ENCODE assay signal across 8 cellular contexts in genomic region chr11:43358670-43359431, GRCh38. TPM values are rescaled to one million over a fixed set of nuclear protein-coding genes. Genes with fewer than 3 reads are reported as not detected.
DNase-seq lines count a peak whose midpoint lies in the region; ATAC-seq and TF ChIP-seq lines count a peak whose summit lies in the region.

Gene TTC17 (plus strand): TSS chr11:43358920. CDS start chr11:43358955, 35 bp downstream.

- peak within 1 kb of the TSS; percentile 94 for H3K4me3 ChIP-seq in GM06990 (replicated peaks; ENCODE audit: low read depth, low read length)
- peak within 1 kb of the TSS; percentile 96 to 97 for H3K4me3 ChIP-seq in testis

- H3K4me1 ChIP-seq in testis: peaks cover 10% of the 10 kb centered on the region

- TF ChIP-seq POLR2A in testis (IDR thresholded peaks at IDR 0.05): no peak

- TF ChIP-seq CTCF in GM06990 (IDR thresholded peaks at IDR 0.05; ENCODE audit: insufficient read depth, low read length, poor library complexity, severe bottlenecking) (no peak), omental fat pad (IDR thresholded peaks at IDR 0.05) (no peak), testis (IDR thresholded peaks at IDR 0.05) (no peak)

- peak within 1 kb of the TSS; percentile 94 to 97 for H3K27ac Mint-ChIP-seq in activated naive CD4-positive, alpha-beta T cell treated with anti-CD3 and anti-CD28 coated beads, Interleukin-2, amount 50 U/mL, for 72 hours

- no peaks in the 10 kb centered on the region for H3K27me3 ChIP-seq in GM06990 (replicated peaks; ENCODE audit: control insufficient read depth, insufficient read depth, low read length)
- H3K27me3 ChIP-seq in testis: no peaks in the 10 kb centered on the region

- peak within 1 kb of the TSS; percentile 87 to 91 for H3K27ac ChIP-seq in testis

- intact Hi-C loops in testis (cut with DNase I; ENCODE audit: low total_unique reads): no loop called here

- H3K36me3 ChIP-seq in GM06990 (ENCODE audit: control insufficient read depth, insufficient read depth, low read length) (peaks cover 3% of the 10 kb centered on the region; the same call in 1 of the 2 replicates), testis (ENCODE audit: low read depth, missing control alignments) (no peaks in the 10 kb centered on the region)

- peaks cover 16 to 22% of the 10 kb centered on the region in 2 donors for H3K36me3 Mint-ChIP-seq in activated naive CD4-positive, alpha-beta T cell treated with anti-CD3 and anti-CD28 coated beads, Interleukin-2, amount 50 U/mL, for 72 hours

- WGBS in testis, 2 donors: 0 to 1% methylated on average over 19 to 64 of the region's 66 CpGs

- H3K9me3 ChIP-seq in testis: no peaks in the 10 kb centered on the region

- DNase-seq in GM06990 (ENCODE audit: extremely low read depth, insufficient read length) (peak; percentile 92), NCI-H1092 (lab: John Stamatoyannopoulos, UW) (peak; percentile 92), SKM-1 (lab: John Stamatoyannopoulos, UW; ENCODE audit: unreplicated experiment) (peak; percentile 83), glomerular visceral epithelial cell (ENCODE audit: extremely low spot score) (peak; percentile 93), omental fat pad (ENCODE audit: low spot score) (peak; percentile 78), testis (peak; percentile 96)
- DNase-seq in activated naive CD4-positive, alpha-beta T cell treated with anti-CD3 and anti-CD28 coated beads, Interleukin-2, amount 50 U/mL, for 72 hours (ENCODE audit: low spot score in 2 of 2): peak; percentile 93 to 95

- ATAC-seq in HG02588 (IDR thresholded peaks at IDR 0.05; ENCODE audit: unreplicated experiment): peak; percentile 93
- peak; percentile 95 to 97 for ATAC-seq in activated naive CD4-positive, alpha-beta T cell treated with anti-CD3 and anti-CD28 coated beads, Interleukin-2, amount 50 U/mL, for 72 hours
- ATAC-seq in omental fat pad (ENCODE audit: low FRiP score): peak; percentile 96

- H3K9me3 Mint-ChIP-seq in activated naive CD4-positive, alpha-beta T cell treated with anti-CD3 and anti-CD28 coated beads, Interleukin-2, amount 50 U/mL, for 72 hours: no peaks in the 10 kb centered on the region

RNA-seq across cellular contexts. Expression of gene TTC17, which starts in this region (rescaled TPM):
- total RNA-seq in activated naive CD4-positive, alpha-beta T cell treated with anti-CD3 and anti-CD28 coated beads, Interleukin-2, amount 50 U/mL, for 72 hours: 10 to 100 TPM; 69.1 to 95.9 TPM
- total RNA-seq in omental fat pad: 100 to 1,000 TPM in 2 of 4 donors, 10 to 100 TPM in 2; 78.4 to 180 (median 97.9) TPM
- 100 to 1,000 TPM; 134 to 141 TPM for total RNA-seq in testis
- 74.9 TPM for polyA plus RNA-seq in testis (ENCODE audit: insufficient read depth, low read depth, low replicate concordance)

Comparison
In these comparisons a context has a peak if more than half of its experiments do, and no peak if none do; other contexts are left out.
1. Peak in every context shown above with its lines: DNase-seq, ATAC-seq, H3K4me3 ChIP-seq and H3K27ac ChIP-seq.